In genomic region chr3:158430448-158430847, GRCh38 we compare ENCODE assay signal across 32 cellular contexts.
DNase-seq lines count a peak whose midpoint lies in the region; ATAC-seq and TF ChIP-seq lines count a peak whose summit lies in the region.
"Had no signal": no experiment of that assay in that cellular context is flagged by ENCODE, and none has a peak within 500 bp of the region (broad histone marks: within the 10 kb centered on the region; RNA-seq: fewer than 3 reads in every experiment).

No MANE protein-coding gene starts in this region.

- ATAC-seq in upper lobe of left lung (ENCODE audit: low FRiP score in 2 of 2), result no peak
- ATAC-seq: A549; effector memory CD8-positive, alpha-beta T cell; esophagus mucosa; foreskin keratinocyte; left colon; right lobe of liver; T-cell had no signal

- peak overlapping the region; percentile 35 for H3K27ac Mint-ChIP-seq in neural crest cell (ENCODE audit: unreplicated experiment)
- no peak overlapping the region for H3K27ac Mint-ChIP-seq in endodermal cell
- H3K27ac Mint-ChIP-seq: activated naive CD4-positive, alpha-beta T cell treated with anti-CD3 and anti-CD28 coated beads, Interleukin-2, amount 10 ng/mL, durations not matched to agents 7 days and 5 days; activated T-helper 1 cell treated with anti-CD3 and anti-CD28 coated beads, Interleukin-12 subunit alpha, Interleukin-12 subunit beta, Interleukin-2, Interleukin-4 antibody, amounts not matched to agents 30 ng/mL and 10 ng/mL and 1 ng/mL, durations not matched to agents 14 hours and 24 hours and 36 hours; CD4-positive, alpha-beta T cell; effector memory CD8-positive, alpha-beta T cell; progenitor cell of endocrine pancreas; T-cell had no signal

- no peak overlapping the region for H3K4me3 Mint-ChIP-seq in neural crest cell
- H3K4me3 Mint-ChIP-seq in endodermal cell, result no peak overlapping the region
- H3K4me3 Mint-ChIP-seq: activated naive CD4-positive, alpha-beta T cell treated with anti-CD3 and anti-CD28 coated beads, Interleukin-2, amount 10 ng/mL, durations not matched to agents 7 days and 5 days; activated T-helper 1 cell treated with anti-CD3 and anti-CD28 coated beads, Interleukin-12 subunit alpha, Interleukin-12 subunit beta, Interleukin-2, Interleukin-4 antibody, amounts not matched to agents 30 ng/mL and 10 ng/mL and 1 ng/mL, durations not matched to agents 14 hours and 24 hours and 36 hours; CD4-positive, alpha-beta T cell; effector memory CD8-positive, alpha-beta T cell; T-cell had no signal

- no peak for TF ChIP-seq POLR2A in upper lobe of left lung (IDR thresholded peaks at IDR 0.05)

- H3K27ac ChIP-seq in SK-N-MC (peak overlapping the region; percentile 26; the same call in 1 of the 2 replicates), endodermal cell (ENCODE audit: low read depth, low read length) (no peak overlapping the region), upper lobe of left lung (no peak overlapping the region)
- H3K27ac ChIP-seq: A549, colonic mucosa, foreskin keratinocyte, HL-60, right lobe of liver, transverse colon had no signal

- 94 to 100% methylated on average over 1 of the region's 1 CpG for WGBS in endodermal cell (ENCODE audit: insufficient coverage in 1 of 2, insufficient read length in 1 of 2), 2 experiments
- 93 to 95% methylated on average over 1 of the region's 1 CpG for WGBS in upper lobe of left lung, 2 donors

- no peaks in the 10 kb centered on the region for H3K9me3 Mint-ChIP-seq in neural crest cell
- no peaks in the 10 kb centered on the region for H3K9me3 Mint-ChIP-seq in endodermal cell
- H3K9me3 Mint-ChIP-seq: activated naive CD4-positive, alpha-beta T cell treated with anti-CD3 and anti-CD28 coated beads, Interleukin-2, amount 10 ng/mL, durations not matched to agents 7 days and 5 days; activated T-helper 1 cell treated with anti-CD3 and anti-CD28 coated beads, Interleukin-12 subunit alpha, Interleukin-12 subunit beta, Interleukin-2, Interleukin-4 antibody, amounts not matched to agents 30 ng/mL and 10 ng/mL and 1 ng/mL, durations not matched to agents 14 hours and 24 hours and 36 hours; CD4-positive, alpha-beta T cell; effector memory CD8-positive, alpha-beta T cell; T-cell had no signal

- H3K36me3 ChIP-seq in SK-N-MC (ENCODE audit: insufficient read depth, low read length) (no peaks in the 10 kb centered on the region), endodermal cell (ENCODE audit: control insufficient read depth, insufficient read depth, low read length) (no peaks in the 10 kb centered on the region), upper lobe of left lung (no peaks in the 10 kb centered on the region)
- H3K36me3 ChIP-seq: colonic mucosa, right lobe of liver, transverse colon had no signal

- no peak for TF ChIP-seq EP300 in upper lobe of left lung (IDR thresholded peaks at IDR 0.05)

- DNase-seq in NCI-H748 (lab: John Stamatoyannopoulos, UW; ENCODE audit: unreplicated experiment), result peak; percentile 42
- DNase-seq in NCI-H748 treated with DMSO at 0.1 percent for 48 hours (lab: John Stamatoyannopoulos, UW), result no peak
- peak; percentile 25 for DNase-seq in NCI-H2029 treated with DMSO at 0.1 percent for 48 hours (lab: John Stamatoyannopoulos, UW)
- DNase-seq in SK-N-MC (ENCODE audit: low read depth, low spot score), result no peak
- no peak for DNase-seq in neural crest cell (ENCODE audit: low read depth, low spot score)
- no peak for DNase-seq in endodermal cell
- no peak for DNase-seq in NCI-H1417 treated with DMSO at 0.1 percent for 48 hours (lab: John Stamatoyannopoulos, UW)
- no peak for DNase-seq in upper lobe of left lung
- DNase-seq: activated CD4-positive, alpha-beta T cell treated with anti-CD3 and anti-CD28 coated beads, Interleukin-2, amount 50 U/mL, for 4 hours; activated naive CD4-positive, alpha-beta T cell treated with anti-CD3 and anti-CD28 coated beads, Interleukin-2, amount 10 ng/mL, durations not matched to agents 7 days and 5 days; AML-193; CD4-positive, alpha-beta T cell; colonic mucosa; effector memory CD8-positive, alpha-beta T cell; HCEC 1CT; Kasumi-1; left colon; mammary epithelial cell; MV-4-11; NCI-H187 treated with DMSO at 0.1 percent for 48 hours; NCI-H510A treated with DMSO at 0.1 percent for 48 hours; right lobe of liver; stimulated activated CD4-positive, alpha-beta T cell treated with anti-CD3 and anti-CD28 coated beads, Interleukin-12 subunit alpha, Interleukin-12 subunit beta, amount 100 ng/mL, for 4 hours; stimulated activated CD4-positive, alpha-beta T cell treated with anti-CD3 and anti-CD28 coated beads, Interleukin-4, amount 100 ng/mL, for 1 hour; T-cell; transverse colon had no signal

- H3K27me3 Mint-ChIP-seq in neural crest cell (ENCODE audit: low read depth) (no peaks in the 10 kb centered on the region), endodermal cell (ENCODE audit: insufficient read depth) (no peaks in the 10 kb centered on the region)
- H3K27me3 Mint-ChIP-seq: activated naive CD4-positive, alpha-beta T cell treated with anti-CD3 and anti-CD28 coated beads, Interleukin-2, amount 10 ng/mL, durations not matched to agents 7 days and 5 days; CD4-positive, alpha-beta T cell; effector memory CD8-positive, alpha-beta T cell; progenitor cell of endocrine pancreas; T-cell had no signal

- H3K9me3 ChIP-seq in SK-N-MC (ENCODE audit: low read depth, low read length) (no peaks in the 10 kb centered on the region), endodermal cell (ENCODE audit: control insufficient read depth, low read length) (no peaks in the 10 kb centered on the region), upper lobe of left lung (no peaks in the 10 kb centered on the region)
- H3K9me3 ChIP-seq: A549, colonic mucosa, right lobe of liver, transverse colon had no signal

- H3K9ac ChIP-seq in SK-N-MC (ENCODE audit: insufficient read length) (no peak overlapping the region), endodermal cell (ENCODE audit: extremely low read depth, low read length, poor library complexity, severe bottlenecking) (no peak overlapping the region)

- TF ChIP-seq CTCF in neural crest cell (conservative IDR thresholded peaks at IDR 0.05) (no peak), endodermal cell (conservative IDR thresholded peaks at IDR 0.05) (no peak), upper lobe of left lung (IDR thresholded peaks at IDR 0.05) (no peak)

- H3K4me3 ChIP-seq in SK-N-MC (no peak overlapping the region), endodermal cell (ENCODE audit: low read length) (no peak overlapping the region), upper lobe of left lung (no peak overlapping the region)
- H3K4me3 ChIP-seq: A549, colonic mucosa, right lobe of liver, transverse colon had no signal

- H3K4me1 ChIP-seq in endodermal cell (ENCODE audit: control insufficient read depth, insufficient read depth, low read length) (peaks cover 5% of the 10 kb centered on the region), upper lobe of left lung (no peaks in the 10 kb centered on the region)
- H3K4me1 ChIP-seq: colonic mucosa, foreskin keratinocyte, right lobe of liver, transverse colon had no signal

- H3K4me1 Mint-ChIP-seq in neural crest cell (no peaks in the 10 kb centered on the region), endodermal cell (peaks cover 18% of the 10 kb centered on the region)
- H3K4me1 Mint-ChIP-seq: activated naive CD4-positive, alpha-beta T cell treated with anti-CD3 and anti-CD28 coated beads, Interleukin-2, amount 10 ng/mL, durations not matched to agents 7 days and 5 days; T-cell had no signal

- no peaks in the 10 kb centered on the region for H3K36me3 Mint-ChIP-seq in neural crest cell (ENCODE audit: low read depth)
- no peaks in the 10 kb centered on the region for H3K36me3 Mint-ChIP-seq in endodermal cell (ENCODE audit: low read depth)
- H3K36me3 Mint-ChIP-seq: activated naive CD4-positive, alpha-beta T cell treated with anti-CD3 and anti-CD28 coated beads, Interleukin-2, amount 10 ng/mL, durations not matched to agents 7 days and 5 days had no signal

- H3K27me3 ChIP-seq in endodermal cell (ENCODE audit: control insufficient read depth, insufficient read depth, low read length, poor library complexity, severe bottlenecking) (no peaks in the 10 kb centered on the region), upper lobe of left lung (no peaks in the 10 kb centered on the region)
- H3K27me3 ChIP-seq: colonic mucosa, foreskin keratinocyte, right lobe of liver, transverse colon had no signal

Comparison
In these comparisons a context has a peak if more than half of its experiments do, and no peak if none do; other contexts are left out.
1. DNase-seq: peak in NCI-H748 (single experiment) and NCI-H2029 treated with DMSO at 0.1 percent for 48 hours (single experiment); none in NCI-H748 treated with DMSO at 0.1 percent for 48 hours (single experiment), SK-N-MC (single experiment), neural crest cell (single experiment), endodermal cell (single experiment), NCI-H1417 treated with DMSO at 0.1 percent for 48 hours (single experiment) and upper lobe of left lung (0 of 2).